8 cellular contexts compared by ENCODE assay signal in genomic region chr11:3947084-3947483, GRCh38.
DNase-seq lines count a peak whose midpoint lies in the region; ATAC-seq and TF ChIP-seq lines count a peak whose summit lies in the region.

No MANE protein-coding gene starts in this region.

- DNase-seq in A172 (ENCODE audit: low spot score), result peak; percentile 32
- peak; percentile 32 to 33 for DNase-seq in activated CD4-positive, alpha-beta T cell treated with anti-CD3 and anti-CD28 coated beads for 4 hours
- DNase-seq in fibroblast of pulmonary artery (ENCODE audit: low read depth), result peak; percentile 84
- peak; percentile 38 for DNase-seq in stimulated activated CD4-positive, alpha-beta T cell treated with anti-CD3 and anti-CD28 coated beads, Interleukin-4, amount 100 ng/mL, for 24 hours
- DNase-seq in cerebellar cortex (ENCODE audit: low spot score), result no peak
- no peak for DNase-seq in NCI-H1417 treated with DMSO at 0.1 percent for 48 hours (lab: John Stamatoyannopoulos, UW)

- H3K4me3 ChIP-seq in fibroblast of pulmonary artery (replicated peaks; ENCODE audit: low read depth, low read length), result no peak overlapping the region

- no peak for TF ChIP-seq CTCF in fibroblast of pulmonary artery (IDR thresholded peaks at IDR 0.05; ENCODE audit: low read length, missing control alignments)

- ATAC-seq in GM18907 (IDR thresholded peaks at IDR 0.05; ENCODE audit: unreplicated experiment), result peak; percentile 75
- ATAC-seq in HG03159 (IDR thresholded peaks at IDR 0.05; ENCODE audit: unreplicated experiment), result peak; percentile 61

Comparison
In these comparisons a context has a peak if more than half of its experiments do, and no peak if none do; other contexts are left out.
1. DNase-seq: peak in A172 (single experiment), activated CD4-positive, alpha-beta T cell treated with anti-CD3 and anti-CD28 coated beads for 4 hours (2 of 2), fibroblast of pulmonary artery (single experiment) and stimulated activated CD4-positive, alpha-beta T cell treated with anti-CD3 and anti-CD28 coated beads, Interleukin-4, amount 100 ng/mL, for 24 hours (single experiment); none in cerebellar cortex (single experiment) and NCI-H1417 treated with DMSO at 0.1 percent for 48 hours (single experiment).